In the genomic region with DNA sequence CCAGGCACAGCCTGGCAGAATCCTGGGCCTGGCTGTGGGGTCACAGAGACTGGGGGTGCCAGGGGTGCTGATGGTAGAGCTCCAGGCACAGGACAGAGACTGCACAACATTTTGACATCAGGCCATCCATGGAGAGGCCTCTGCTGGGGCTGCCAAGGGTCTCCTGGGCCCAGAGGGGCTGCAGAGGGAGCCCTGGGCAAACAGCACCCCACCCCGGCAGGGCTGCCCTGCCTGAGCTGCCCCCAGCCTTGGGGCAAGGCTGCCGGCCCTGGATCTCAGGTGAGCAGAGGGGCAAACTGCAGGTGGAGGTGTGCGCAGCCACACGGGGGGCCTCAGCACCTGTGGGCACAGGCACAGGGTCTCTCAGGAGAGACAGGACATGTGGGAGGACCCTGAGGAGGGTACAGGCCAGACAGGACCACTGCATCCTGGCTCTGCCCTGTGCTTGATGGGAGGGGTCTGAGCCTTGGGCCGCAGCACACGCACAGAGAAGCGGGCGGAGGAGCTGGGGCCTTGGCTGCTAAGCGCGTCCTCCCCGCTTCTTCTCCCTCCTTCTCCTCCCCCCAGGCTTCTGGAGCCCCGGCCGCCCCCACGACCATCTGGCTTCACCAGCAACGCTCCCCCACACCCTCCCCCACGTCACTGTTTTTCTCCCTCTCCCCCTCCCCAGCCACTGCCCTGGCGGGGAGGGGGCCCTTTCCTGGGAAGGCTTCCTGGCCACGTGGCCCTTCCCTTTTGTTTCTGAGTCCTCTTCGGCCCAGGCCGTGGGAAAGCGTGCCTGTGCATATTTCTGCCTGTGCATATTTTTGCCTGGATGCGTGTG, we compare ENCODE assay signal across 1 cellular context.
TF ChIP-seq lines count a peak whose summit lies in the region.

No MANE protein-coding gene starts in this region.

TF ChIP-seq in K562, 482 proteins besides CTCF, POLR2A, EP300 and RAD21 (continues in another document):
- 0 out of 2 replicates have a peak, but pooled peaks have one; percentile 24 for TF ChIP-seq CREM (IDR thresholded peaks at IDR 0.05; ENCODE audit: low read depth)
- TF ChIP-seq, protein P1, sequence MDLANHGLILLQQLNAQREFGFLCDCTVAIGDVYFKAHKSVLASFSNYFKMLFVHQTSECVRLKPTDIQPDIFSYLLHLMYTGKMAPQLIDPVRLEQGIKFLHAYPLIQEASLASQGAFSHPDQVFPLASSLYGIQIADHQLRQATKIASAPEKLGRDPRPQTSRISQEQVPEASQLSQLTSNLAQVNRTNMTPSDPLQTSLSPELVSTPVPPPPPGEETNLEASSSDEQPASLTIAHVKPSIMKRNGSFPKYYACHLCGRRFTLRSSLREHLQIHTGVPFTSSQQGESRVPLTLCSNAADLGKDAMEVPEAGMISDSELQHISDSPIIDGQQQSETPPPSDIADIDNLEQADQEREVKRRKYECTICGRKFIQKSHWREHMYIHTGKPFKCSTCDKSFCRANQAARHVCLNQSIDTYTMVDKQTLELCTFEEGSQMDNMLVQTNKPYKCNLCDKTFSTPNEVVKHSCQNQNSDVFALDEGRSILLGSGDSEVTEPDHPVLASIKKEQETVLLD (IDR thresholded peaks at IDR 0.05): 0 out of 2 replicates have a peak, but pooled peaks have one; percentile 39
- no peak for TF ChIP-seq GATAD2A (IDR thresholded peaks at IDR 0.05)
- TF ChIP-seq, protein P2, sequence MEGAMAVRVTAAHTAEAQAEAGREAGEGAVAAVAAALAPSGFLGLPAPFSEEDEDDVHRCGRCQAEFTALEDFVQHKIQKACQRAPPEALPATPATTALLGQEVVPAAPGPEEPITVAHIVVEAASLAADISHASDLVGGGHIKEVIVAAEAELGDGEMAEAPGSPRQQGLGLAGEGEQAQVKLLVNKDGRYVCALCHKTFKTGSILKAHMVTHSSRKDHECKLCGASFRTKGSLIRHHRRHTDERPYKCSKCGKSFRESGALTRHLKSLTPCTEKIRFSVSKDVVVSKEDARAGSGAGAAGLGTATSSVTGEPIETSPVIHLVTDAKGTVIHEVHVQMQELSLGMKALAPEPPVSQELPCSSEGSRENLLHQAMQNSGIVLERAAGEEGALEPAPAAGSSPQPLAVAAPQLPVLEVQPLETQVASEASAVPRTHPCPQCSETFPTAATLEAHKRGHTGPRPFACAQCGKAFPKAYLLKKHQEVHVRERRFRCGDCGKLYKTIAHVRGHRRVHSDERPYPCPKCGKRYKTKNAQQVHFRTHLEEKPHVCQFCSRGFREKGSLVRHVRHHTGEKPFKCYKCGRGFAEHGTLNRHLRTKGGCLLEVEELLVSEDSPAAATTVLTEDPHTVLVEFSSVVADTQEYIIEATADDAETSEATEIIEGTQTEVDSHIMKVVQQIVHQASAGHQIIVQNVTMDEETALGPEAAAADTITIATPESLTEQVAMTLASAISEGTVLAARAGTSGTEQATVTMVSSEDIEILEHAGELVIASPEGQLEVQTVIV (CRISPR knock-in tag; IDR thresholded peaks at IDR 0.05; ENCODE audit: borderline replicate concordance): no peak
- peak in 1 of 2 experiments; percentile 7 for TF ChIP-seq E2F6 (IDR thresholded peaks at IDR 0.05; ENCODE audit: borderline replicate concordance in 1 of 2, extremely low read depth in 1 of 2, insufficient read depth in 1 of 2, insufficient read length in 1 of 2, low read depth in 1 of 2, low read length in 1 of 2, poor library complexity in 1 of 2, severe bottlenecking in 1 of 2)
- no peak for TF ChIP-seq IFI16 (CRISPR knock-in tag; IDR thresholded peaks at IDR 0.05)
- 0 out of 2 replicates have a peak, but pooled peaks have one; percentile 10 for TF ChIP-seq RBFOX2 (IDR thresholded peaks at IDR 0.05; ENCODE audit: low read depth, low read length)
- no peak for TF ChIP-seq ZBTB40 (IDR thresholded peaks at IDR 0.05)
- peak; percentile 64 for TF ChIP-seq ZBTB40 (CRISPR knock-in tag; IDR thresholded peaks at IDR 0.05)
- TF ChIP-seq MTF1 (CRISPR knock-in tag; IDR thresholded peaks at IDR 0.05; ENCODE audit: borderline replicate concordance): no peak
- no peak for TF ChIP-seq ZNF764 (CRISPR knock-in tag; IDR thresholded peaks at IDR 0.05; ENCODE audit: low read depth)
- 0 out of 2 replicates have a peak, but pooled peaks have one; percentile 61 for TF ChIP-seq HDAC6 (IDR thresholded peaks at IDR 0.05; ENCODE audit: low read depth, low read length)
- TF ChIP-seq EGR1 (conservative IDR thresholded peaks at IDR 0.05): peak; percentile 47; the same call in 1 of the 2 replicates
- peak; percentile 26 for TF ChIP-seq PRDM10 (IDR thresholded peaks at IDR 0.05; ENCODE audit: partially characterized antibody)
- TF ChIP-seq ZNF146 (CRISPR knock-in tag; IDR thresholded peaks at IDR 0.05; ENCODE audit: unreplicated experiment): no peak
- TF ChIP-seq YY1 (IDR thresholded peaks at IDR 0.05; ENCODE audit: borderline replicate concordance in 1 of 3, control insufficient read depth in 1 of 3, extremely low read depth in 1 of 3, insufficient read depth in 3 of 3, insufficient read length in 1 of 3, insufficient replicate concordance in 2 of 3, low read depth in 1 of 3, low read length in 2 of 3): peak in 1 of 3 experiments; percentile 18
- TF ChIP-seq ZNF695 (CRISPR knock-in tag; IDR thresholded peaks at IDR 0.05): peak; percentile 20; the same call in 1 of the 2 replicates
- TF ChIP-seq ZNF232 (CRISPR knock-in tag; IDR thresholded peaks at IDR 0.05): no peak
- 0 out of 4 replicates have a peak, but pooled peaks of 1 of the 2 experiments have one; percentile 42 for TF ChIP-seq KDM4B (IDR thresholded peaks at IDR 0.05; ENCODE audit: borderline replicate concordance in 2 of 2, low read depth in 1 of 2)
- TF ChIP-seq, protein P3, sequence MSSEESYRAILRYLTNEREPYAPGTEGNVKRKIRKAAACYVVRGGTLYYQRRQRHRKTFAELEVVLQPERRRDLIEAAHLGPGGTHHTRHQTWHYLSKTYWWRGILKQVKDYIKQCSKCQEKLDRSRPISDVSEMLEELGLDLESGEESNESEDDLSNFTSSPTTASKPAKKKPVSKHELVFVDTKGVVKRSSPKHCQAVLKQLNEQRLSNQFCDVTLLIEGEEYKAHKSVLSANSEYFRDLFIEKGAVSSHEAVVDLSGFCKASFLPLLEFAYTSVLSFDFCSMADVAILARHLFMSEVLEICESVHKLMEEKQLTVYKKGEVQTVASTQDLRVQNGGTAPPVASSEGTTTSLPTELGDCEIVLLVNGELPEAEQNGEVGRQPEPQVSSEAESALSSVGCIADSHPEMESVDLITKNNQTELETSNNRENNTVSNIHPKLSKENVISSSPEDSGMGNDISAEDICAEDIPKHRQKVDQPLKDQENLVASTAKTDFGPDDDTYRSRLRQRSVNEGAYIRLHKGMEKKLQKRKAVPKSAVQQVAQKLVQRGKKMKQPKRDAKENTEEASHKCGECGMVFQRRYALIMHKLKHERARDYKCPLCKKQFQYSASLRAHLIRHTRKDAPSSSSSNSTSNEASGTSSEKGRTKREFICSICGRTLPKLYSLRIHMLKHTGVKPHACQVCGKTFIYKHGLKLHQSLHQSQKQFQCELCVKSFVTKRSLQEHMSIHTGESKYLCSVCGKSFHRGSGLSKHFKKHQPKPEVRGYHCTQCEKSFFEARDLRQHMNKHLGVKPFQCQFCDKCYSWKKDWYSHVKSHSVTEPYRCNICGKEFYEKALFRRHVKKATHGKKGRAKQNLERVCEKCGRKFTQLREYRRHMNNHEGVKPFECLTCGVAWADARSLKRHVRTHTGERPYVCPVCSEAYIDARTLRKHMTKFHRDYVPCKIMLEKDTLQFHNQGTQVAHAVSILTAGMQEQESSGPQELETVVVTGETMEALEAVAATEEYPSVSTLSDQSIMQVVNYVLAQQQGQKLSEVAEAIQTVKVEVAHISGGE (CRISPR knock-in tag; IDR thresholded peaks at IDR 0.05): 0 out of 6 replicates have a peak, but pooled peaks of 1 of the 3 experiments have one; percentile 32
- TF ChIP-seq PCBP1 (IDR thresholded peaks at IDR 0.05; ENCODE audit: low read depth, low read length, poor library complexity, severe bottlenecking): peak; percentile 65
- 0 out of 2 replicates have a peak, but pooled peaks have one; percentile 73 for TF ChIP-seq RBM14 (IDR thresholded peaks at IDR 0.05; ENCODE audit: borderline replicate concordance, insufficient read depth, low read depth, low read length)
- TF ChIP-seq HDAC1 (IDR thresholded peaks at IDR 0.05): peak in 1 of 2 experiments; percentile 45; a peak in 1 of 4 replicates
- TF ChIP-seq TAF1 (IDR thresholded peaks at IDR 0.05; ENCODE audit: control insufficient read depth, extremely low read depth, insufficient read depth, low read length, severe bottlenecking): peak; percentile 17
